ENCODE assay signal across 27 cellular contexts in genomic region chr2:47738331-47738730, GRCh38.
"Had no signal": no experiment of that assay in that cellular context is flagged by ENCODE, and none has a peak within 500 bp of the region (broad histone marks: within the 10 kb centered on the region; RNA-seq: fewer than 3 reads in every experiment).

No MANE protein-coding gene starts in this region.

- H2AFZ ChIP-seq: PC-9 had no signal

- DNase-seq: activated CD4-positive, alpha-beta memory T cell treated with anti-CD3 and anti-CD28 coated beads, Interleukin-2, amount 10 ng/mL, durations not matched to agents 7 days and 5 days; activated CD4-positive, alpha-beta T cell treated with anti-CD3 and anti-CD28 coated beads for 1 hour; activated CD4-positive, alpha-beta T cell treated with anti-CD3 and anti-CD28 coated beads for 48 hours; activated CD4-positive, CD25-positive, alpha-beta regulatory T cell; activated naive CD4-positive, alpha-beta T cell treated with anti-CD3 and anti-CD28 coated beads, Interleukin-2, amount 10 ng/mL, durations not matched to agents 7 days and 5 days; activated naive CD8-positive, alpha-beta T cell treated with anti-CD3 and anti-CD28 coated beads, Interleukin-2, amount 50 U/mL, for 24 hours; activated T-cell treated with anti-CD3 and anti-CD28 coated beads, Interleukin-2, amount 50 U/mL, for 24 hours; anterior cingulate cortex; brain microvascular endothelial cell; central memory CD4-positive, alpha-beta T cell; KG1; MM.1S; NCI-H1105; NCI-H1417 treated with DMSO at 0.1 percent for 48 hours; NCI-H187 treated with DMSO at 0.1 percent for 48 hours; NCI-H2081 treated with DMSO at 0.1 percent for 48 hours; NCI-H345; NCI-H524 treated with DMSO at 0.1 percent for 48 hours; PC-9; SIG-M5; SW 1271; T-helper 1 cell; T-helper 2 cell; T-helper 9 cell had no signal

- H3K27ac ChIP-seq: brain microvascular endothelial cell, PC-9, RWPE1 had no signal

- H3K4me2 ChIP-seq: PC-9 had no signal

- ATAC-seq: activated naive CD8-positive, alpha-beta T cell treated with anti-CD3 and anti-CD28 coated beads, Interleukin-2, amount 50 U/mL, for 24 hours; Right ventricle myocardium inferior; SK-N-SH treated with all-trans-retinoic acid at 6 μM for 48 hours had no signal

- H3K36me3 ChIP-seq: brain microvascular endothelial cell had no signal

- H3K4me3 ChIP-seq: PC-9 had no signal

- H3K27me3 ChIP-seq: brain microvascular endothelial cell had no signal
